19 cellular contexts compared by ENCODE assay signal in genomic region chr20:3326779-3327521, GRCh38.
DNase-seq lines count a peak whose midpoint lies in the region; ATAC-seq and TF ChIP-seq lines count a peak whose summit lies in the region.
"Had no signal": no experiment of that assay in that cellular context is flagged by ENCODE, and none has a peak within 500 bp of the region (broad histone marks: within the 10 kb centered on the region; RNA-seq: fewer than 3 reads in every experiment).

No MANE protein-coding gene starts in this region.

- no peaks in the 10 kb centered on the region for H3K9me2 ChIP-seq in GM23338 (ENCODE audit: insufficient read depth)

- TF ChIP-seq POLR2A in esophagus squamous epithelium (IDR thresholded peaks at IDR 0.05), result no peak

- 59 to 72% methylated on average over 3 to 6 of the region's 7 CpGs for WGBS in esophagus squamous epithelium, 2 donors

- no peak overlapping the region for H2AFZ ChIP-seq in GM23338

- TF ChIP-seq CTCF in esophagus squamous epithelium (IDR thresholded peaks at IDR 0.05), result no peak
- no peak for TF ChIP-seq CTCF in left lung (IDR thresholded peaks at IDR 0.05)
- no peak for TF ChIP-seq CTCF in upper lobe of right lung (IDR thresholded peaks at IDR 0.05)
- no peak for TF ChIP-seq CTCF in GM23338 (conservative IDR thresholded peaks at IDR 0.05; ENCODE audit: low read depth in 2 of 2)

- no peaks in the 10 kb centered on the region for H3K9me3 ChIP-seq in esophagus squamous epithelium
- H3K9me3 ChIP-seq in left lung, result no peaks in the 10 kb centered on the region
- H3K9me3 ChIP-seq in upper lobe of right lung, result no peaks in the 10 kb centered on the region
- H3K9me3 ChIP-seq: BE2C had no signal

- ATAC-seq in Right ventricle myocardium superior (ENCODE audit: poor library complexity), result peak; percentile 78
- peak; percentile 91 for ATAC-seq in left lung
- peak; percentile 89 for ATAC-seq in upper lobe of right lung
- no peak for ATAC-seq in GM23338

- no peaks in the 10 kb centered on the region; the same call in 1 of the 2 replicates for H4K20me1 ChIP-seq in GM23338 (replicated peaks; ENCODE audit: insufficient read depth)

- H3K4me3 Mint-ChIP-seq in GM23338, result no peak overlapping the region
- H3K4me3 Mint-ChIP-seq: CD4-positive, alpha-beta T cell; HFFc6 had no signal

- no peaks in the 10 kb centered on the region for H3K79me2 ChIP-seq in GM23338 (replicated peaks; ENCODE audit: insufficient read depth)

- H3K4me3 ChIP-seq in esophagus squamous epithelium (no peak overlapping the region), left lung (no peak overlapping the region), upper lobe of right lung (no peak overlapping the region), GM23338 (no peak overlapping the region)

- H3K9me3 Mint-ChIP-seq in GM23338, result no peaks in the 10 kb centered on the region
- H3K9me3 Mint-ChIP-seq: CD4-positive, alpha-beta T cell; HFFc6 had no signal

- H3K4me2 ChIP-seq in GM23338, result no peak overlapping the region
- H3K4me2 ChIP-seq: KMS-11 had no signal

- H3K27me3 Mint-ChIP-seq in GM23338 (ENCODE audit: insufficient read depth, low read depth, poor library complexity), result peaks cover 1% of the 10 kb centered on the region
- H3K27me3 Mint-ChIP-seq: CD4-positive, alpha-beta T cell had no signal

- H3K36me3 ChIP-seq in esophagus squamous epithelium, result peaks cover 0 to 92% (median 0%) of the 10 kb centered on the region in 3 donors
- peaks cover 0 to 64% of the 10 kb centered on the region in 2 donors for H3K36me3 ChIP-seq in left lung
- peaks cover 49% of the 10 kb centered on the region for H3K36me3 ChIP-seq in upper lobe of right lung
- H3K36me3 ChIP-seq in GM23338 (ENCODE audit: insufficient read depth), result no peaks in the 10 kb centered on the region
- H3K36me3 ChIP-seq: BE2C had no signal

- H3K27ac ChIP-seq in esophagus squamous epithelium, result peak overlapping the region in 3 of 4 donors; percentile 26 to 69 (median 69)
- no peak overlapping the region for H3K27ac ChIP-seq in left lung
- peak overlapping the region; percentile 28 for H3K27ac ChIP-seq in upper lobe of right lung
- H3K27ac ChIP-seq in GM23338 (ENCODE audit: low read depth), result no peak overlapping the region
- H3K27ac ChIP-seq: KMS-11 had no signal

- no peaks in the 10 kb centered on the region for H3F3A ChIP-seq in GM23338 (replicated peaks; ENCODE audit: low read depth)

- peaks cover 6% of the 10 kb centered on the region; the same call in 1 of the 3 replicates for H3K36me3 Mint-ChIP-seq in GM23338 (ENCODE audit: low read depth)

- no peaks in the 10 kb centered on the region for H3K4me1 Mint-ChIP-seq in GM23338

- DNase-seq in Right ventricle myocardium superior, result no peak
- DNase-seq in cardiac septum (ENCODE audit: low spot score), result no peak
- DNase-seq in esophagus squamous epithelium (lab: John Stamatoyannopoulos, UW), result no peak
- DNase-seq in left lung, result no peak
- no peak for DNase-seq in upper lobe of right lung
- DNase-seq in LoVo (ENCODE audit: low spot score), result no peak
- no peak for DNase-seq in GM23338 (ENCODE audit: low spot score)
- no peak for DNase-seq in SIG-M5 (lab: John Stamatoyannopoulos, UW)
- DNase-seq: BE2C; Calu3; CD4-positive, alpha-beta T cell; GF-D8; HFFc6; NCI-H1417 treated with DMSO at 0.1 percent for 48 hours; NCI-H187 treated with DMSO at 0.1 percent for 48 hours; NCI-H226; NCI-H524; NCI-H82 had no signal

- H3K27me3 ChIP-seq in esophagus squamous epithelium (no peaks in the 10 kb centered on the region), left lung (no peaks in the 10 kb centered on the region), upper lobe of right lung (no peaks in the 10 kb centered on the region), GM23338 (ENCODE audit: insufficient read depth) (no peaks in the 10 kb centered on the region)
- H3K27me3 ChIP-seq: BE2C had no signal

- intact Hi-C loops in Right ventricle myocardium superior (cut with DNase I) (no loop called here), cardiac septum (cut with DNase I) (loop anchor here (5.0 kb wide), 1 partner anchor 80 kb away; the partner anchor contains the start of gene DNAAF9), esophagus squamous epithelium (cut with DNase I) (no loop called here), left lung (cut with DNase I) (no loop called here), upper lobe of right lung (cut with DNase I) (no loop called here)

- no peak overlapping the region for H3K27ac Mint-ChIP-seq in GM23338
- H3K27ac Mint-ChIP-seq: CD4-positive, alpha-beta T cell; HFFc6 had no signal

- peaks cover 0 to 34% (median 16%) of the 10 kb centered on the region in 3 donors for H3K4me1 ChIP-seq in esophagus squamous epithelium
- H3K4me1 ChIP-seq in left lung, result peaks cover 0 to 7% of the 10 kb centered on the region in 2 donors
- no peaks in the 10 kb centered on the region for H3K4me1 ChIP-seq in upper lobe of right lung
- H3K4me1 ChIP-seq in GM23338 (ENCODE audit: insufficient read depth), result no peaks in the 10 kb centered on the region
- H3K4me1 ChIP-seq: BE2C had no signal

TF ChIP-seq in GM23338, 12 proteins besides CTCF, POLR2A, EP300 and RAD21:
- TF ChIP-seq EZH2phosphoT487 (IDR thresholded peaks at IDR 0.05; ENCODE audit: unreplicated experiment) (no peak), ZNF462 (CRISPR knock-in tag; IDR thresholded peaks at IDR 0.05) (no peak)

Comparison
In these comparisons a context has a peak if more than half of its experiments do, and no peak if none do; other contexts are left out.
1. H3K27ac ChIP-seq: peak in esophagus squamous epithelium (3 of 4) and upper lobe of right lung (single experiment); none in left lung (0 of 2) and GM23338 (single experiment).